8 cellular contexts compared by ENCODE assay signal in genomic region chr22:50627914-50628542, GRCh38. TPM values are rescaled to one million over a fixed set of nuclear protein-coding genes. Genes with fewer than 3 reads are reported as not detected.
A peak's percentile ranks its signal among the peaks of the same experiment; 100 is the strongest.
DNase-seq lines count a peak whose midpoint lies in the region; ATAC-seq and TF ChIP-seq lines count a peak whose summit lies in the region.

Gene ARSA (minus strand): TSS chr22:50628152. CDS start chr22:50627779, 373 bp downstream.

- H3K4me1 ChIP-seq in BE2C, result no peaks in the 10 kb centered on the region
- peaks cover 26% of the 10 kb centered on the region for H3K4me1 ChIP-seq in mononuclear cell (ENCODE audit: insufficient read depth, low read length)

- peak; percentile 70 for ATAC-seq in GM19035 (IDR thresholded peaks at IDR 0.05; ENCODE audit: unreplicated experiment)
- ATAC-seq in HG03439 (IDR thresholded peaks at IDR 0.05; ENCODE audit: unreplicated experiment), result peak; percentile 69

- no peaks in the 10 kb centered on the region for H3K9me3 ChIP-seq in BE2C
- H3K9me3 ChIP-seq in mononuclear cell (ENCODE audit: low read depth, low read length), result no peaks in the 10 kb centered on the region

- H3K27me3 ChIP-seq in BE2C (no peaks in the 10 kb centered on the region), mononuclear cell (ENCODE audit: insufficient read depth, low read length) (no peaks in the 10 kb centered on the region)

- no peaks in the 10 kb centered on the region for H3K36me3 ChIP-seq in BE2C

- H3K4me3 ChIP-seq in BE2C (ENCODE audit: low read depth, low read length) (peak within 1 kb of the TSS; percentile 78), epithelial cell of esophagus (ENCODE audit: low read length) (peak within 1 kb of the TSS; percentile 73), mononuclear cell (ENCODE audit: low read length) (peak within 1 kb of the TSS; percentile 68)

- peak; percentile 88 for DNase-seq in BE2C
- peak; percentile 74 for DNase-seq in NOMO-1 treated with dmso at 0.1 percent for 144 hours (lab: John Stamatoyannopoulos, UW; ENCODE audit: unreplicated experiment)
- peak; percentile 69 for DNase-seq in activated CD8-positive, alpha-beta memory T cell treated with anti-CD3 and anti-CD28 coated beads, Interleukin-2, amount 50 U/mL, for 4 hours
- DNase-seq in epithelial cell of esophagus (ENCODE audit: low read depth), result peak; percentile 87
- peak; percentile 55 to 57 for DNase-seq in stimulated activated CD8-positive, alpha-beta memory T cell treated with anti-CD3 and anti-CD28 coated beads, Interleukin-2, amount 100 ng/mL, for 48 hours (ENCODE audit: low read depth in 2 of 2)

- TF ChIP-seq CTCF in BE2C (IDR thresholded peaks at IDR 0.05; ENCODE audit: low read depth, low read length) (no peak; the same call in 1 of the 2 replicates), epithelial cell of esophagus (IDR thresholded peaks at IDR 0.05; ENCODE audit: insufficient read depth, low read depth, low read length, missing control alignments) (no peak)

RNA-seq across cellular contexts. Expression of gene ARSA, which starts in this region (rescaled TPM):
- 16.3 TPM for polyA plus RNA-seq in BE2C (2012; ENCODE audit: insufficient read depth, insufficient read length, low read depth)
- total RNA-seq in mononuclear cell, result 21.3 TPM

Comparison
In these comparisons a context has a peak if more than half of its experiments do, and no peak if none do; other contexts are left out.
1. Peak in every context shown above with its lines: DNase-seq, ATAC-seq and H3K4me3 ChIP-seq.